Comparison of ENCODE assay signal across 12 cellular contexts in genomic region chrX:53049127-53049517, GRCh38. TPM values are rescaled to one million over a fixed set of nuclear protein-coding genes. Genes with fewer than 3 reads are reported as not detected.
DNase-seq lines count a peak whose midpoint lies in the region; ATAC-seq and TF ChIP-seq lines count a peak whose summit lies in the region.
"Had no signal": no experiment of that assay in that cellular context is flagged by ENCODE, and none has a peak within 500 bp of the region (broad histone marks: within the 10 kb centered on the region; RNA-seq: fewer than 3 reads in every experiment).

No MANE protein-coding gene starts in this region.

- peaks cover 24% of the 10 kb centered on the region; the same call in 1 of the 2 replicates for H3K79me2 ChIP-seq in PC-3 (ENCODE audit: low read length)

- H3K9me3 ChIP-seq in BLaER1 treated with 17β-estradiol and CSF1 and Interleukin-3, amounts not matched to agents 10 nM and 100 nM (replicated peaks in 1 of 11) = no peaks in the 10 kb centered on the region; a peak in 1 of 22 replicates
- no peaks in the 10 kb centered on the region for H3K9me3 ChIP-seq in PC-3 (ENCODE audit: low read length)
- H3K9me3 ChIP-seq: neutrophil had no signal

- peaks cover 4 to 14% of the 10 kb centered on the region in 2 donors for H3K27me3 Mint-ChIP-seq in natural killer cell treated with Interleukin-12 subunit alpha and Interleukin-12 subunit beta and Interleukin-15 and Interleukin-18, amount 100 ng/mL, for 72 hours

- TF ChIP-seq CTCF in PC-3 (conservative IDR thresholded peaks at IDR 0.05; ENCODE audit: low read depth, low read length) (no peak), foreskin fibroblast (IDR thresholded peaks at IDR 0.05; ENCODE audit: low read depth, low read length) (no peak)

- H3K36me3 ChIP-seq in BLaER1 treated with 17β-estradiol and CSF1 and Interleukin-3, amounts not matched to agents 10 nM and 100 nM = no peaks in the 10 kb centered on the region; a peak in 1 of 22 replicates
- H3K36me3 ChIP-seq in PC-3 (ENCODE audit: low read depth, low read length) (no peaks in the 10 kb centered on the region), rectal smooth muscle tissue (ENCODE audit: control insufficient read depth, insufficient read depth, low read length) (no peaks in the 10 kb centered on the region)
- H3K36me3 ChIP-seq: neutrophil had no signal

- no peak overlapping the region for H3K27ac ChIP-seq in BLaER1 treated with 17β-estradiol and CSF1 and Interleukin-3, amounts not matched to agents 10 nM and 100 nM
- no peak overlapping the region for H3K27ac ChIP-seq in PC-3 (ENCODE audit: low read length)
- H3K27ac ChIP-seq in rectal smooth muscle tissue (ENCODE audit: low read depth, low read length) = no peak overlapping the region
- H3K27ac ChIP-seq: neutrophil had no signal

- DNase-seq in PC-3 (no peak), foreskin fibroblast (peak in 1 of 2 donors; percentile 6), midbrain (lab: John Stamatoyannopoulos, UW) (no peak), inferior parietal cortex (ENCODE audit: extremely low spot score) (no peak)
- no peak for DNase-seq in natural killer cell treated with Interleukin-12 subunit alpha and Interleukin-12 subunit beta and Interleukin-15 and Interleukin-18, amount 100 ng/mL, for 72 hours (ENCODE audit: low spot score)
- DNase-seq in activated effector memory CD4-positive, alpha-beta T cell treated with Interleukin-2 at 50 U/mL for 16 hours = no peak
- DNase-seq: activated T-cell treated with anti-CD3 and anti-CD28 coated beads for 4 hours, SW 1271 had no signal

- H3K27ac Mint-ChIP-seq in natural killer cell treated with Interleukin-12 subunit alpha and Interleukin-12 subunit beta and Interleukin-15 and Interleukin-18, amount 100 ng/mL, for 72 hours = no peak overlapping the region

- no peaks in the 10 kb centered on the region for H3F3A ChIP-seq in PC-3 (ENCODE audit: low read length, unreplicated experiment)

- H3K9me2 ChIP-seq in PC-3 (replicated peaks; ENCODE audit: low read length) = no peaks in the 10 kb centered on the region

- intact Hi-C loops in PC-3 (cut with micrococcal nuclease) = no loop called here

- CTCF ChIA-PET in PC-3 (lab: Charles Lee) = no interaction called here

- no peak overlapping the region for H2AFZ ChIP-seq in PC-3 (ENCODE audit: low read length)

- no peak for ATAC-seq in PC-3
- ATAC-seq in natural killer cell treated with Interleukin-12 subunit alpha and Interleukin-12 subunit beta and Interleukin-15 and Interleukin-18, amount 100 ng/mL, for 72 hours = no peak

- peaks cover 18 to 33% (median 29%) of the 10 kb centered on the region in 10 experiments; a peak in 17 of 20 replicates for H3K4me1 ChIP-seq in BLaER1 treated with 17β-estradiol and CSF1 and Interleukin-3, amounts not matched to agents 10 nM and 100 nM
- H3K4me1 ChIP-seq in PC-3 (ENCODE audit: insufficient read depth, low read length) (peaks cover 12% of the 10 kb centered on the region), rectal smooth muscle tissue (ENCODE audit: control insufficient read depth, insufficient read depth, low read length) (no peaks in the 10 kb centered on the region)

- H3K4me3 ChIP-seq in BLaER1 treated with 17β-estradiol and CSF1 and Interleukin-3, amounts not matched to agents 10 nM and 100 nM = peak overlapping the region in 9 of 10 experiments; percentile 53 to 72 (median 62); a peak in 18 of 20 replicates
- peak overlapping the region; percentile 63 for H3K4me3 ChIP-seq in PC-3 (ENCODE audit: low read length)
- H3K4me3 ChIP-seq in foreskin fibroblast (ENCODE audit: low read depth in 1 of 2, low read length in 2 of 2) = peak overlapping the region; percentile 62 to 75
- peak overlapping the region; percentile 47 for H3K4me3 ChIP-seq in rectal smooth muscle tissue (ENCODE audit: low read length)

- no peaks in the 10 kb centered on the region for H3K9me3 Mint-ChIP-seq in natural killer cell treated with Interleukin-12 subunit alpha and Interleukin-12 subunit beta and Interleukin-15 and Interleukin-18, amount 100 ng/mL, for 72 hours

- H3K4me2 ChIP-seq in BLaER1 treated with 17β-estradiol and CSF1 and Interleukin-3, amounts not matched to agents 10 nM and 100 nM = peak overlapping the region; percentile 37 to 81 (median 73)
- H3K4me2 ChIP-seq in PC-3 (ENCODE audit: low read length) = peak overlapping the region; percentile 71

- POLR2A ChIA-PET in PC-3 (lab: Charles Lee; ENCODE audit: unreplicated experiment) = no interaction called here

- H3K4me1 Mint-ChIP-seq in natural killer cell treated with Interleukin-12 subunit alpha and Interleukin-12 subunit beta and Interleukin-15 and Interleukin-18, amount 100 ng/mL, for 72 hours (ENCODE audit: low read depth in 2 of 2) = no peaks in the 10 kb centered on the region

- H3K27me3 ChIP-seq in BLaER1 treated with 17β-estradiol and CSF1 and Interleukin-3, amounts not matched to agents 10 nM and 100 nM = peaks cover 30 to 44% (median 38%) of the 10 kb centered on the region in 11 experiments
- H3K27me3 ChIP-seq in PC-3 (ENCODE audit: low read length) = no peaks in the 10 kb centered on the region
- peaks cover 2% of the 10 kb centered on the region for H3K27me3 ChIP-seq in rectal smooth muscle tissue (ENCODE audit: control insufficient read depth, insufficient read depth, low read length)

- H4K20me1 ChIP-seq in BLaER1 treated with 17β-estradiol and CSF1 and Interleukin-3, amounts not matched to agents 10 nM and 100 nM = peaks cover 0 to 27% (median 9%) of the 10 kb centered on the region in 11 experiments; a peak in 7 of 22 replicates
- no peaks in the 10 kb centered on the region for H4K20me1 ChIP-seq in PC-3 (ENCODE audit: low read length)

- BruUV-seq in PC-3 (replicated peaks; lab: Mats Ljungman, UMichigan) = TSS peak; percentile 27

- peak overlapping the region in 10 of 11 experiments; percentile 32 to 86 (median 78); a peak in 16 of 22 replicates for H3K9ac ChIP-seq in BLaER1 treated with 17β-estradiol and CSF1 and Interleukin-3, amounts not matched to agents 10 nM and 100 nM
- H3K9ac ChIP-seq in PC-3 (ENCODE audit: low read length) (no peak overlapping the region), rectal smooth muscle tissue (ENCODE audit: low read length) (no peak overlapping the region)

- H3K4me3 Mint-ChIP-seq in natural killer cell treated with Interleukin-12 subunit alpha and Interleukin-12 subunit beta and Interleukin-15 and Interleukin-18, amount 100 ng/mL, for 72 hours = no peak overlapping the region

- no peaks in the 10 kb centered on the region for H3K36me3 Mint-ChIP-seq in natural killer cell treated with Interleukin-12 subunit alpha and Interleukin-12 subunit beta and Interleukin-15 and Interleukin-18, amount 100 ng/mL, for 72 hours

RNA-seq across cellular contexts. Expression of gene GPR173, which starts 0.5 kb away (rescaled TPM):
- 1.6 and 2.2 TPM in 2 replicates for total RNA-seq in PC-3 (2014; rRNA removed)
- not detected for total RNA-seq in natural killer cell treated with Interleukin-12 subunit alpha and Interleukin-12 subunit beta and Interleukin-15 and Interleukin-18, amount 100 ng/mL, for 72 hours
- total RNA-seq: G401 had no signal

RNA-seq across cellular contexts. Expression of gene TSPYL2, which starts 33.0 kb away (rescaled TPM):
- 22.4 and 23.2 TPM in 2 replicates for total RNA-seq in PC-3 (2014; rRNA removed)
- 10 to 100 TPM; 17.6 to 35.8 TPM for total RNA-seq in natural killer cell treated with Interleukin-12 subunit alpha and Interleukin-12 subunit beta and Interleukin-15 and Interleukin-18, amount 100 ng/mL, for 72 hours

RNA-seq across cellular contexts. Expression of gene KANTR, which starts 44.8 kb away (rescaled TPM):
- 9.3 and 9.7 TPM in 2 replicates for total RNA-seq in PC-3 (2014; rRNA removed)
- total RNA-seq in natural killer cell treated with Interleukin-12 subunit alpha and Interleukin-12 subunit beta and Interleukin-15 and Interleukin-18, amount 100 ng/mL, for 72 hours = 10 to 100 TPM in 1 of 2 donors, 1 to 10 TPM in 1; 5.7 to 17.6 TPM

Comparison
In these comparisons a context has a peak if more than half of its experiments do, and no peak if none do; other contexts are left out.
1. H3K9ac ChIP-seq: peak in BLaER1 treated with 17β-estradiol and CSF1 and Interleukin-3, amounts not matched to agents 10 nM and 100 nM (10 of 11); none in PC-3 (single experiment) and rectal smooth muscle tissue (single experiment).
2. Peak in every context shown above with its lines, with median percentiles within 50 percentile points of each other: H3K4me3 ChIP-seq.